Comparison of ENCODE assay signal across 23 cellular contexts in genomic region chrX:49106296-49106695, GRCh38. TPM values are rescaled to one million over a fixed set of nuclear protein-coding genes. Genes with fewer than 3 reads are reported as not detected.
DNase-seq lines count a peak whose midpoint lies in the region; ATAC-seq, FAIRE-seq and TF ChIP-seq lines count a peak whose summit lies in the region.
"Had no signal": no experiment of that assay in that cellular context is flagged by ENCODE, and none has a peak within 500 bp of the region (broad histone marks: within the 10 kb centered on the region; RNA-seq: fewer than 3 reads in every experiment).

No MANE protein-coding gene starts in this region.

- H3K27ac ChIP-seq in cingulate gyrus (ENCODE audit: low read depth, low read length) = peak overlapping the region; percentile 6
- no peak overlapping the region for H3K27ac ChIP-seq in neural progenitor cell
- H3K27ac ChIP-seq: BLaER1 had no signal

- H3K36me3 Mint-ChIP-seq in activated naive CD8-positive, alpha-beta T cell treated with anti-CD3 and anti-CD28 coated beads for 36 hours = peaks cover 1% of the 10 kb centered on the region
- H3K36me3 Mint-ChIP-seq in activated naive CD8-positive, alpha-beta T cell treated with anti-CD3 and anti-CD28 coated beads, Interleukin-2, amount 50 U/mL, for 24 hours (ENCODE audit: low read depth) = peaks cover 6% of the 10 kb centered on the region
- H3K36me3 Mint-ChIP-seq in neural progenitor cell = no peaks in the 10 kb centered on the region
- H3K36me3 Mint-ChIP-seq: CD4-positive, CD25-positive, alpha-beta regulatory T cell had no signal

- FAIRE-seq in bronchial epithelial cell (lab: Jason Lieb, UNC) (peak; percentile 28), frontal cortex (lab: Jason Lieb, UNC) (no peak)
- FAIRE-seq: A204.1, GM12878, GM12892, GM18507 had no signal

- H3K27me3 Mint-ChIP-seq in activated naive CD8-positive, alpha-beta T cell treated with anti-CD3 and anti-CD28 coated beads for 36 hours = no peaks in the 10 kb centered on the region
- no peaks in the 10 kb centered on the region for H3K27me3 Mint-ChIP-seq in activated naive CD8-positive, alpha-beta T cell treated with anti-CD3 and anti-CD28 coated beads, Interleukin-2, amount 50 U/mL, for 24 hours
- H3K27me3 Mint-ChIP-seq in neural progenitor cell (ENCODE audit: insufficient read depth, low read depth) = peaks cover 4% of the 10 kb centered on the region
- H3K27me3 Mint-ChIP-seq: CD4-positive, alpha-beta memory T cell; CD4-positive, CD25-positive, alpha-beta regulatory T cell had no signal

- no peak overlapping the region for H3K4me2 ChIP-seq in neural progenitor cell
- H3K4me2 ChIP-seq: BLaER1 had no signal

- no peaks in the 10 kb centered on the region for H3K9me3 ChIP-seq in neural progenitor cell (ENCODE audit: low read depth)
- H3K9me3 ChIP-seq: BE2C, BLaER1 had no signal

- peaks cover 6% of the 10 kb centered on the region for H3K4me1 Mint-ChIP-seq in activated naive CD8-positive, alpha-beta T cell treated with anti-CD3 and anti-CD28 coated beads for 36 hours
- peaks cover 3% of the 10 kb centered on the region for H3K4me1 Mint-ChIP-seq in activated naive CD8-positive, alpha-beta T cell treated with anti-CD3 and anti-CD28 coated beads, Interleukin-2, amount 50 U/mL, for 24 hours
- no peaks in the 10 kb centered on the region for H3K4me1 Mint-ChIP-seq in neural progenitor cell

- no peaks in the 10 kb centered on the region for H3K4me1 ChIP-seq in neural progenitor cell
- H3K4me1 ChIP-seq: BE2C had no signal

- TF ChIP-seq CTCF in bronchial epithelial cell (IDR thresholded peaks at IDR 0.05; ENCODE audit: insufficient read depth, low read length, severe bottlenecking) (no peak), neural progenitor cell (IDR thresholded peaks at IDR 0.05) (no peak)

- no peak overlapping the region for H3K9ac ChIP-seq in neural progenitor cell
- H3K9ac ChIP-seq: BLaER1 had no signal

- no peaks in the 10 kb centered on the region for H3K9me3 Mint-ChIP-seq in activated naive CD8-positive, alpha-beta T cell treated with anti-CD3 and anti-CD28 coated beads for 36 hours
- no peaks in the 10 kb centered on the region for H3K9me3 Mint-ChIP-seq in activated naive CD8-positive, alpha-beta T cell treated with anti-CD3 and anti-CD28 coated beads, Interleukin-2, amount 50 U/mL, for 24 hours
- H3K9me3 Mint-ChIP-seq in neural progenitor cell = peaks cover 6% of the 10 kb centered on the region
- H3K9me3 Mint-ChIP-seq: CD4-positive, alpha-beta memory T cell; CD4-positive, CD25-positive, alpha-beta regulatory T cell; CD8-positive, alpha-beta memory T cell had no signal

- no peak overlapping the region for H2AFZ ChIP-seq in neural progenitor cell (replicated peaks)

- no peaks in the 10 kb centered on the region for H4K20me1 ChIP-seq in neural progenitor cell (ENCODE audit: low read depth)
- H4K20me1 ChIP-seq: BLaER1 had no signal

- no peak overlapping the region for H3K4me3 Mint-ChIP-seq in activated naive CD8-positive, alpha-beta T cell treated with anti-CD3 and anti-CD28 coated beads for 36 hours
- no peak overlapping the region for H3K4me3 Mint-ChIP-seq in activated naive CD8-positive, alpha-beta T cell treated with anti-CD3 and anti-CD28 coated beads, Interleukin-2, amount 50 U/mL, for 24 hours
- peak overlapping the region; percentile 60 for H3K4me3 Mint-ChIP-seq in neural progenitor cell
- H3K4me3 Mint-ChIP-seq: CD14-positive monocyte; CD4-positive, alpha-beta memory T cell; CD4-positive, CD25-positive, alpha-beta regulatory T cell; CD8-positive, alpha-beta memory T cell had no signal

- DNase-seq in activated naive CD8-positive, alpha-beta T cell treated with anti-CD3 and anti-CD28 coated beads for 36 hours = no peak
- DNase-seq in activated naive CD8-positive, alpha-beta T cell treated with anti-CD3 and anti-CD28 coated beads, Interleukin-2, amount 50 U/mL, for 24 hours = no peak
- DNase-seq in bronchial epithelial cell (ENCODE audit: low read depth) (no peak), neural progenitor cell (ENCODE audit: low spot score) (no peak), NCI-H526 treated with DMSO at 0.1 percent for 48 hours (lab: John Stamatoyannopoulos, UW) (no peak), frontal cortex (ENCODE audit: low spot score in 2 of 2) (no peak)
- no peak for DNase-seq in activated CD4-positive, CD25-positive, alpha-beta regulatory T cell (lab: John Stamatoyannopoulos, UW)
- DNase-seq: 8988T; CD4-positive, CD25-positive, alpha-beta regulatory T cell; CD8-positive, alpha-beta memory T cell; COR-L47; DMS 273 treated with DMSO at 0.1 percent for 48 hours; DMS153; DMS79 had no signal

- ATAC-seq in activated naive CD8-positive, alpha-beta T cell treated with anti-CD3 and anti-CD28 coated beads, Interleukin-2, amount 50 U/mL, for 24 hours = no peak

- H3K27me3 ChIP-seq in bronchial epithelial cell (ENCODE audit: control insufficient read depth, insufficient read depth, low read length) = no peaks in the 10 kb centered on the region
- no peaks in the 10 kb centered on the region for H3K27me3 ChIP-seq in neural progenitor cell
- H3K27me3 ChIP-seq: BE2C had no signal

- no peak overlapping the region for H3K4me3 ChIP-seq in bronchial epithelial cell (ENCODE audit: low read depth, low read length)
- H3K4me3 ChIP-seq in neural progenitor cell = no peak overlapping the region
- H3K4me3 ChIP-seq: BLaER1, GM12878 had no signal

- H3K79me2 ChIP-seq in neural progenitor cell (ENCODE audit: low read depth) = no peaks in the 10 kb centered on the region

- H3K27ac Mint-ChIP-seq in activated naive CD8-positive, alpha-beta T cell treated with anti-CD3 and anti-CD28 coated beads for 36 hours = peak overlapping the region; percentile 58
- H3K27ac Mint-ChIP-seq in activated naive CD8-positive, alpha-beta T cell treated with anti-CD3 and anti-CD28 coated beads, Interleukin-2, amount 50 U/mL, for 24 hours = no peak overlapping the region
- no peak overlapping the region for H3K27ac Mint-ChIP-seq in neural progenitor cell
- H3K27ac Mint-ChIP-seq: CD4-positive, CD25-positive, alpha-beta regulatory T cell had no signal

- no peaks in the 10 kb centered on the region for H3F3A ChIP-seq in neural progenitor cell (ENCODE audit: low read depth)

- no peaks in the 10 kb centered on the region for H3K36me3 ChIP-seq in bronchial epithelial cell (ENCODE audit: control insufficient read depth, insufficient read depth, low read length)
- H3K36me3 ChIP-seq in neural progenitor cell = no peaks in the 10 kb centered on the region
- H3K36me3 ChIP-seq: BE2C had no signal

RNA-seq across cellular contexts. Expression of gene GPKOW, which starts 17.2 kb away (rescaled TPM):
- 10 to 100 TPM; 19.9 to 20.0 TPM for total RNA-seq in activated naive CD8-positive, alpha-beta T cell treated with anti-CD3 and anti-CD28 coated beads for 36 hours
- total RNA-seq in bronchial epithelial cell = 22.6 and 31.4 TPM in 2 replicates
- total RNA-seq in neural progenitor cell (ENCODE audit: low replicate concordance) = 11.2 and 20.6 TPM in 2 replicates
- 16.3 TPM for total RNA-seq in frontal cortex

RNA-seq across cellular contexts. Expression of gene WDR45, which starts 26.6 kb away (rescaled TPM):
- total RNA-seq in activated naive CD8-positive, alpha-beta T cell treated with anti-CD3 and anti-CD28 coated beads for 36 hours = 10 to 100 TPM; 23.7 to 31.1 TPM
- total RNA-seq in bronchial epithelial cell (38.5 and 42.1 TPM in 2 replicates), neural progenitor cell (ENCODE audit: low replicate concordance) (19.7 and 22.2 TPM in 2 replicates), frontal cortex (24.5 TPM)

RNA-seq across cellular contexts. Expression of gene PRAF2, which starts 32.5 kb away (rescaled TPM):
- total RNA-seq in activated naive CD8-positive, alpha-beta T cell treated with anti-CD3 and anti-CD28 coated beads for 36 hours = 10 to 100 TPM; 10.1 to 11.9 TPM
- 1.7 and 2.6 TPM in 2 replicates for total RNA-seq in bronchial epithelial cell
- 0.30 and 11.0 TPM in 2 replicates for total RNA-seq in neural progenitor cell (ENCODE audit: low replicate concordance)
- total RNA-seq in frontal cortex = 6.1 TPM

RNA-seq across cellular contexts. Expression of gene CCDC120, which starts 47.5 kb away (rescaled TPM):
- 1 to 10 TPM; 3.7 to 4.3 TPM for total RNA-seq in activated naive CD8-positive, alpha-beta T cell treated with anti-CD3 and anti-CD28 coated beads for 36 hours
- total RNA-seq in bronchial epithelial cell = 1.1 and 2.2 TPM in 2 replicates
- 1.1 and 3.1 TPM in 2 replicates for total RNA-seq in neural progenitor cell (ENCODE audit: low replicate concordance)
- total RNA-seq in frontal cortex = 1.6 TPM

RNA-seq across cellular contexts. Expression of gene MAGIX, which starts 56.3 kb away (rescaled TPM):
- total RNA-seq in activated naive CD8-positive, alpha-beta T cell treated with anti-CD3 and anti-CD28 coated beads for 36 hours = under 1 TPM; 0.47 to 0.88 TPM
- total RNA-seq in bronchial epithelial cell = 3.7 and 4.6 TPM in 2 replicates
- 1.4 and 1.5 TPM in 2 replicates for total RNA-seq in neural progenitor cell (ENCODE audit: low replicate concordance)
- 2.4 TPM for total RNA-seq in frontal cortex
